18 cellular contexts compared by ENCODE assay signal in the genomic region with DNA sequence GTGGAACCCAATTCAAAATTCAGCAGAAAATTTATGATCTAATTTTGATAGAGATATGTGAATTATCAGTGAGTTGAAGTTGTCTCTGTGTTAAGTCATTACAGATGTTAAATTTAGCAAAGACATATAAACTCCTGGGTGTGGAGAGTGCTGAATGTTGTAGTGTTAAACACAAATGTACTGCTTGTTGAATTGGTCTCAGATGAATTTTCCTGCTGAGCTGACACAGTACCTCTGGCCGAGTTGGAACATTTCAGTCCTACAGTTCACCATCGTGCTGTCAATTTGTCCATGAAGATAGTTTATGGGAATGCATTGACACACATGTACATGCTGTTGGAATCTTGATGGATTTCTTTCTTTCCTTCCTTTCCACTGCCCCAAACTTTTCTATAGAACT.
DNase-seq lines count a peak whose midpoint lies in the region; ATAC-seq and TF ChIP-seq lines count a peak whose summit lies in the region.
"Had no signal": no experiment of that assay in that cellular context is flagged by ENCODE, and none has a peak within 500 bp of the region (broad histone marks: within the 10 kb centered on the region; RNA-seq: fewer than 3 reads in every experiment).

No MANE protein-coding gene starts in this region.

- ATAC-seq in Right ventricle myocardium superior (ENCODE audit: poor library complexity): peak; percentile 40
- ATAC-seq in left cardiac atrium: no peak
- no peak for ATAC-seq in Right ventricle myocardium inferior
- ATAC-seq in right cardiac atrium: peak; percentile 38 to 43
- no peak for ATAC-seq in HG02981 (IDR thresholded peaks at IDR 0.05; ENCODE audit: unreplicated experiment)
- ATAC-seq: CD8-positive, alpha-beta T cell had no signal

- H3K4me1 ChIP-seq in left ventricle myocardium inferior (peaks cover 67% of the 10 kb centered on the region), right cardiac atrium (ENCODE audit: control insufficient read depth, insufficient read depth, low read length) (peaks cover 2% of the 10 kb centered on the region)
- H3K4me1 ChIP-seq: BLaER1, Caco-2 had no signal

- TF ChIP-seq CTCF in left ventricle myocardium inferior (IDR thresholded peaks at IDR 0.05; ENCODE audit: borderline replicate concordance): no peak

- peak overlapping the region; percentile 61 for H3K27ac ChIP-seq in left ventricle myocardium inferior (replicated peaks)
- H3K27ac ChIP-seq in right cardiac atrium (ENCODE audit: low read length): no peak overlapping the region
- H3K27ac ChIP-seq: 22Rv1, BLaER1, C4-2B, GM23248 had no signal

- WGBS in right cardiac atrium: 32% methylated on average over 2 of the region's 2 CpGs

- no peaks in the 10 kb centered on the region for H3K9me3 ChIP-seq in left ventricle myocardium inferior (replicated peaks)
- no peaks in the 10 kb centered on the region for H3K9me3 ChIP-seq in right cardiac atrium (ENCODE audit: control insufficient read depth, low read length)
- H3K9me3 ChIP-seq: BLaER1, Caco-2 had no signal

- DNase-seq in Right ventricle myocardium superior: no peak
- no peak for DNase-seq in left cardiac atrium
- no peak for DNase-seq in left ventricle myocardium inferior
- no peak for DNase-seq in Right ventricle myocardium inferior (ENCODE audit: missing footprints)
- no peak for DNase-seq in right cardiac atrium
- no peak for DNase-seq in stimulated activated CD4-positive, alpha-beta T cell treated with anti-CD3 and anti-CD28 coated beads, Interleukin-1b, Interleukin-23, amount 100 ng/mL, for 48 hours
- DNase-seq: Caco-2; CD4-positive, CD25-positive, alpha-beta regulatory T cell; CD8-positive, alpha-beta T cell; DMS153; DND-41; GM23248; H7; HCEC 1CT had no signal

- H3K4me3 ChIP-seq in left ventricle myocardium inferior (no peak overlapping the region), right cardiac atrium (ENCODE audit: low read length) (no peak overlapping the region)
- H3K4me3 ChIP-seq: BLaER1, GM23248 had no signal

- H3K36me3 ChIP-seq in left ventricle myocardium inferior: no peaks in the 10 kb centered on the region
- H3K36me3 ChIP-seq: BLaER1 had no signal

- intact Hi-C loops in Right ventricle myocardium superior (cut with DNase I): no loop called here
- intact Hi-C loops in left cardiac atrium (cut with DNase I): no loop called here
- intact Hi-C loops in left ventricle myocardium inferior (cut with micrococcal nuclease): no loop called here
- intact Hi-C loops in Right ventricle myocardium inferior (cut with DNase I): no loop called here
- intact Hi-C loops in right cardiac atrium (cut with DNase I): no loop called here

- no peaks in the 10 kb centered on the region for H3K27me3 ChIP-seq in left ventricle myocardium inferior (ENCODE audit: low read depth)
- H3K27me3 ChIP-seq in right cardiac atrium (ENCODE audit: control insufficient read depth, insufficient read depth): no peaks in the 10 kb centered on the region
- H3K27me3 ChIP-seq: BLaER1 had no signal

Comparison
In these comparisons a context has a peak if more than half of its experiments do, and no peak if none do; other contexts are left out.
1. ATAC-seq: peak in Right ventricle myocardium superior (single experiment) and right cardiac atrium (2 of 2); none in left cardiac atrium (0 of 2), Right ventricle myocardium inferior (single experiment) and HG02981 (single experiment).